25 cellular contexts compared by ENCODE assay signal in the genomic region with DNA sequence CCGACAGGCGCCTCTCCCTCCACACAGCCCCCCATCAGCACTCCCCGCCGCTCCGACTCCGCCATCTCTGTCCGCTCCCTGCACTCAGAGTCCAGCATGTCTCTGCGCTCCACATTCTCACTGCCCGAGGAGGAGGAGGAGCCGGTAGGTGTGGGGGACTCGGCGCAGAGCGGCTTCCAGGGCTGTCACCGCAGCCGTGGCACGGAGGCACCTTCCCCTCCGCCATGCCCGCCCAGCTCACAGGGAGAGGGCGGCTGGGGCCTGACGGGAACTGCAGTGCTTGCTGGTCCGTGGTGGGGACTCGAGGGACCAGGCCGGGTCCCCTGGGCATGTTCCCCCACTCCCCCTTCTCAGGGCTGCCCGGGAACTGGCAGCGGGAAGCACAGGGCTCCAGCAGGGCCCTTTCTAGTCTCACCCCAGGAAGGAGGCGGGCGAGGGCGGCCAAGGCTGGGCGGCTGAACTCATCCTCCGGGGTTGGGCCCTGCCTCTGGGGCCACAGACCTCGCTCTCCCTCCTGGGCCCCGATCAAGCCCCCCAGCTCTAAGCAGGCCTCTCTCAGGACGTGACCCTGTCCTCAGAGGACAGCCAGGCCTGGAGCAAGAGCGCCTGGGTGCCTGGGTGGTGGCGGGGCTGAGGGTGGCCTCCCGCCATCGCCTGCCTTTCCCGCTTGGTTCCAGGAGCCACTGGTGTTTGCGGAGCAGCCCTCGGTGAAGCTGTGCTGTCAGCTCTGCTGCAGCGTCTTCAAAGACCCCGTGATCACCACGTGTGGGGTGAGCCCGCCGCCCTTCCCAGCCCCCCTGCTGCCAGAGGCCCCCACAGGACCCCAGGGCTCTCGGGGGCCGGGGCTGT. TPM values are rescaled to one million over a fixed set of nuclear protein-coding genes. Genes with fewer than 3 reads are reported as not detected.
DNase-seq lines count a peak whose midpoint lies in the region; ATAC-seq and TF ChIP-seq lines count a peak whose summit lies in the region.
"Had no signal": no experiment of that assay in that cellular context is flagged by ENCODE, and none has a peak within 500 bp of the region (broad histone marks: within the 10 kb centered on the region; RNA-seq: fewer than 3 reads in every experiment).

No MANE protein-coding gene starts in this region.

- H3K79me2 ChIP-seq in mammary epithelial cell (ENCODE audit: insufficient read depth, low read length): peaks cover 27% of the 10 kb centered on the region

- H4K20me1 ChIP-seq in mammary epithelial cell (ENCODE audit: insufficient read depth, low read length): no peaks in the 10 kb centered on the region

- in situ Hi-C loops in mammary epithelial cell (cut with MboI; ENCODE audit: low sequenced_read_pairs in 2 of 2): loop anchor here in 1 of 2 donors (25.0 kb wide), 1 partner anchor 334 kb away; a partner anchor contains a TSS

- H3K4me1 ChIP-seq in HUES6 (ENCODE audit: control insufficient read depth, insufficient read depth, low read length): no peaks in the 10 kb centered on the region
- H3K4me1 ChIP-seq in mammary epithelial cell (ENCODE audit: insufficient read depth, low read length): peaks cover 21% of the 10 kb centered on the region
- peaks cover 5% of the 10 kb centered on the region for H3K4me1 ChIP-seq in lower lobe of right lung
- H3K4me1 ChIP-seq in thoracic aorta (ENCODE audit: control insufficient read depth in 1 of 2, low read depth in 2 of 2): no peaks in the 10 kb centered on the region
- H3K4me1 ChIP-seq: pancreas had no signal

- dilution Hi-C loops in mammary epithelial cell (cut with HindIII; ENCODE audit: low sequenced_read_pairs): no loop called here

- ATAC-seq in lower lobe of right lung (peak in 1 of 2 donors; percentile 4), thoracic aorta (ENCODE audit: insufficient number of reproducible peaks, low FRiP score, low read depth) (no peak), HG03025 (IDR thresholded peaks at IDR 0.05; ENCODE audit: low FRiP score, unreplicated experiment) (no peak), GM18873 (IDR thresholded peaks at IDR 0.05; ENCODE audit: low FRiP score, unreplicated experiment) (no peak), HG03135 (IDR thresholded peaks at IDR 0.05; ENCODE audit: unreplicated experiment) (no peak)
- ATAC-seq: activated T-helper 17 cell treated with anti-CD3 and anti-CD28 coated beads, Interleukin-2, amount 50 U/mL, for 72 hours; HCT116; left ventricle myocardium superior; mucosa of descending colon had no signal

- no TSS peak for BruUV-seq in mammary epithelial cell (replicated peaks; lab: Mats Ljungman, UMichigan)

- CTCF ChIA-PET in mammary epithelial cell (lab: Charles Lee; ENCODE audit: low non-redundant PET): no interaction called here

- no peak for TF ChIP-seq CTCF in mammary epithelial cell (conservative IDR thresholded peaks at IDR 0.05 in 1 of 2, IDR thresholded peaks at IDR 0.05 in 1 of 2; ENCODE audit: extremely low read depth in 1 of 2, insufficient read depth in 1 of 2, low read depth in 1 of 2, low read length in 2 of 2)
- no peak for TF ChIP-seq CTCF in lower lobe of right lung (IDR thresholded peaks at IDR 0.05)
- no peak for TF ChIP-seq CTCF in thoracic aorta (IDR thresholded peaks at IDR 0.05)

- WGBS in mammary epithelial cell (ENCODE audit: low coverage, missing lambda C conversion rate): 36% methylated on average over 14 of the region's 47 CpGs

- peak overlapping the region; percentile 7 for H3K9ac ChIP-seq in HUES6 (ENCODE audit: low read length)
- no peak overlapping the region for H3K9ac ChIP-seq in mammary epithelial cell (ENCODE audit: insufficient read depth, low read length)

- intact Hi-C loops in mammary epithelial cell (cut with micrococcal nuclease) (no loop called here), lower lobe of right lung (cut with DNase I) (no loop called here)

- H3K4me3 Mint-ChIP-seq in activated T-cell treated with anti-CD3 and anti-CD28 coated beads, Interleukin-2, amount 50 U/mL, for 24 hours: no peak overlapping the region
- H3K4me3 Mint-ChIP-seq: activated B cell treated with CpG ODN at 0.5 μM for 24 hours; activated naive CD8-positive, alpha-beta T cell; activated T-helper 17 cell treated with anti-CD3 and anti-CD28 coated beads, Interleukin-2, amount 50 U/mL, for 72 hours; CD4-positive, CD25-positive, alpha-beta regulatory T cell; central memory CD8-positive, alpha-beta T cell; IgD-negative memory B cell; nephron had no signal

- peaks cover 66% of the 10 kb centered on the region for H3K36me3 Mint-ChIP-seq in activated T-cell treated with anti-CD3 and anti-CD28 coated beads, Interleukin-2, amount 50 U/mL, for 24 hours (ENCODE audit: low read depth)
- H3K36me3 Mint-ChIP-seq: activated naive CD8-positive, alpha-beta T cell had no signal

- no peak overlapping the region for H3K4me3 ChIP-seq in HUES6 (ENCODE audit: low read depth, low read length)
- no peak overlapping the region for H3K4me3 ChIP-seq in mammary epithelial cell (replicated peaks in 1 of 3; ENCODE audit: insufficient read depth in 1 of 3, low read depth in 2 of 3, low read length in 3 of 3)
- H3K4me3 ChIP-seq in lower lobe of right lung: peak overlapping the region; percentile 55
- H3K4me3 ChIP-seq in thoracic aorta: peak overlapping the region; percentile 26
- H3K4me3 ChIP-seq: mucosa of descending colon, pancreas had no signal

- H3K4me2 ChIP-seq in mammary epithelial cell (ENCODE audit: insufficient read depth, low read depth, low read length): peak overlapping the region; percentile 49

- H3K9me3 Mint-ChIP-seq in activated T-cell treated with anti-CD3 and anti-CD28 coated beads, Interleukin-2, amount 50 U/mL, for 24 hours: no peaks in the 10 kb centered on the region
- H3K9me3 Mint-ChIP-seq: activated B cell treated with CpG ODN at 0.5 μM for 24 hours; activated T-helper 17 cell treated with anti-CD3 and anti-CD28 coated beads, Interleukin-2, amount 50 U/mL, for 72 hours; CD4-positive, CD25-positive, alpha-beta regulatory T cell; central memory CD8-positive, alpha-beta T cell; IgD-negative memory B cell; nephron had no signal

- H3K27ac ChIP-seq in HUES6 (ENCODE audit: low read depth, low read length): 0 out of 2 replicates have a peak overlapping the region, but pooled peaks have one; percentile 47
- H3K27ac ChIP-seq in mammary epithelial cell (ENCODE audit: insufficient read depth, low read depth, low read length): no peak overlapping the region
- peak overlapping the region; percentile 81 for H3K27ac ChIP-seq in lower lobe of right lung
- H3K27ac ChIP-seq in thoracic aorta: no peak overlapping the region

- H2AFZ ChIP-seq in mammary epithelial cell (ENCODE audit: low read depth, low read length): no peak overlapping the region

- H3K4me1 Mint-ChIP-seq in activated T-cell treated with anti-CD3 and anti-CD28 coated beads, Interleukin-2, amount 50 U/mL, for 24 hours (ENCODE audit: low read depth): no peaks in the 10 kb centered on the region
- H3K4me1 Mint-ChIP-seq: activated B cell treated with CpG ODN at 0.5 μM for 24 hours; activated T-helper 17 cell treated with anti-CD3 and anti-CD28 coated beads, Interleukin-2, amount 50 U/mL, for 72 hours; IgD-negative memory B cell; nephron had no signal

- no peaks in the 10 kb centered on the region for H3K9me3 ChIP-seq in HUES6 (ENCODE audit: control insufficient read depth, insufficient read depth, low read depth, low read length)
- H3K9me3 ChIP-seq in mammary epithelial cell (replicated peaks; ENCODE audit: insufficient read depth, low read length): no peaks in the 10 kb centered on the region
- no peaks in the 10 kb centered on the region for H3K9me3 ChIP-seq in lower lobe of right lung
- H3K9me3 ChIP-seq in thoracic aorta: no peaks in the 10 kb centered on the region
- H3K9me3 ChIP-seq: mucosa of descending colon, pancreas had no signal

- H3K27me3 Mint-ChIP-seq in activated T-cell treated with anti-CD3 and anti-CD28 coated beads, Interleukin-2, amount 50 U/mL, for 24 hours: no peaks in the 10 kb centered on the region
- H3K27me3 Mint-ChIP-seq: activated B cell treated with CpG ODN at 0.5 μM for 24 hours; activated naive CD8-positive, alpha-beta T cell; activated T-helper 17 cell treated with anti-CD3 and anti-CD28 coated beads, Interleukin-2, amount 50 U/mL, for 72 hours; CD4-positive, CD25-positive, alpha-beta regulatory T cell; central memory CD8-positive, alpha-beta T cell; IgD-negative memory B cell had no signal

- H3K27me3 ChIP-seq in HUES6 (ENCODE audit: control insufficient read depth, insufficient read depth, low read length) (no peaks in the 10 kb centered on the region), mammary epithelial cell (ENCODE audit: insufficient read depth, low read length) (no peaks in the 10 kb centered on the region), lower lobe of right lung (ENCODE audit: low read depth) (no peaks in the 10 kb centered on the region), thoracic aorta (replicated peaks; ENCODE audit: insufficient read depth) (no peaks in the 10 kb centered on the region)
- H3K27me3 ChIP-seq: pancreas had no signal

- no peak overlapping the region for H3K27ac Mint-ChIP-seq in activated T-cell treated with anti-CD3 and anti-CD28 coated beads, Interleukin-2, amount 50 U/mL, for 24 hours
- H3K27ac Mint-ChIP-seq: activated B cell treated with CpG ODN at 0.5 μM for 24 hours; activated naive CD8-positive, alpha-beta T cell; activated T-helper 17 cell treated with anti-CD3 and anti-CD28 coated beads, Interleukin-2, amount 50 U/mL, for 72 hours; CD4-positive, CD25-positive, alpha-beta regulatory T cell; IgD-negative memory B cell; nephron had no signal

- DNase-seq in mammary epithelial cell: no peak
- no peak for DNase-seq in lower lobe of right lung
- DNase-seq in thoracic aorta (ENCODE audit: low spot score): no peak
- DNase-seq in activated T-cell treated with anti-CD3 and anti-CD28 coated beads, Interleukin-2, amount 50 U/mL, for 24 hours: no peak
- DNase-seq: activated B cell treated with CpG ODN at 0.5 μM for 24 hours; CD4-positive, CD25-positive, alpha-beta regulatory T cell; foreskin fibroblast; hippocampal formation; left ventricle myocardium superior; mucosa of descending colon; NCI-H2081; NCI-H226; NCI-H82; pancreas; stimulated activated CD4-positive, alpha-beta T cell treated with anti-CD3 and anti-CD28 coated beads, Interleukin-1b, Interleukin-23, amount 100 ng/mL, for 48 hours had no signal

- H3K36me3 ChIP-seq in HUES6 (ENCODE audit: control insufficient read depth, insufficient read depth, low read length) (peaks cover 83% of the 10 kb centered on the region), mammary epithelial cell (ENCODE audit: insufficient read depth, low read length) (peaks cover 7% of the 10 kb centered on the region), lower lobe of right lung (peaks cover 90% of the 10 kb centered on the region), thoracic aorta (peaks cover 42% of the 10 kb centered on the region)

RNA-seq across cellular contexts. Expression of a gene that starts 15.2 kb away (rescaled TPM):
- total RNA-seq in mammary epithelial cell: 100 to 1,000 TPM in 1 of 2 donors, 10 to 100 TPM in 1; 47.5 to 110 TPM
- 65.7 TPM for polyA plus RNA-seq in mammary epithelial cell
- polyA minus RNA-seq in mammary epithelial cell: 54.6 TPM
- total RNA-seq in lower lobe of right lung: 61.9 TPM
- 10 to 100 TPM; 34.1 to 54.8 TPM for total RNA-seq in thoracic aorta

RNA-seq across cellular contexts. Expression of a gene that starts 22.4 kb away (rescaled TPM):
- 1 to 10 TPM in 1 of 2 donors, under 1 TPM in 1; 0.33 to 1.0 TPM for total RNA-seq in mammary epithelial cell
- polyA plus RNA-seq in mammary epithelial cell: 0.80 TPM
- polyA minus RNA-seq in mammary epithelial cell: 0.21 TPM
- total RNA-seq in lower lobe of right lung: 0.80 TPM
- not detected for total RNA-seq in thoracic aorta
- total RNA-seq: activated B cell treated with CpG ODN at 0.5 μM for 24 hours; CD4-positive, CD25-positive, alpha-beta regulatory T cell had no signal

RNA-seq across cellular contexts. Expression of a gene that starts 25.6 kb away (rescaled TPM):
- 1 to 10 TPM in 1 of 2 donors, under 1 TPM in 1; 0.83 to 1.4 TPM for total RNA-seq in mammary epithelial cell
- polyA plus RNA-seq in mammary epithelial cell: 0.09 TPM
- not detected for polyA minus RNA-seq in mammary epithelial cell
- 0.09 TPM for total RNA-seq in lower lobe of right lung
- total RNA-seq in thoracic aorta: not detected
- total RNA-seq: activated B cell treated with CpG ODN at 0.5 μM for 24 hours; CD4-positive, CD25-positive, alpha-beta regulatory T cell had no signal
- polyA plus RNA-seq: CD4-positive, CD25-positive, alpha-beta regulatory T cell; IgD-negative memory B cell had no signal

RNA-seq across cellular contexts. Expression of a gene that starts 34.4 kb away (rescaled TPM):
- total RNA-seq in mammary epithelial cell: 10 to 100 TPM; 39.0 to 55.8 TPM
- polyA plus RNA-seq in mammary epithelial cell: 68.1 TPM
- 45.8 TPM for polyA minus RNA-seq in mammary epithelial cell
- total RNA-seq in lower lobe of right lung: 26.6 TPM
- total RNA-seq in thoracic aorta: 10 to 100 TPM; 13.7 to 47.7 TPM

RNA-seq across cellular contexts. Expression of a gene that starts 35.1 kb away (rescaled TPM):
- total RNA-seq in mammary epithelial cell: 100 to 1,000 TPM; 119 to 133 TPM
- 28.4 TPM for polyA plus RNA-seq in mammary epithelial cell
- 17.7 TPM for polyA minus RNA-seq in mammary epithelial cell
- 81.6 TPM for total RNA-seq in lower lobe of right lung
- 1,000 to 10,000 TPM in 1 of 2 donors, 100 to 1,000 TPM in 1; 838 to 1,071 TPM for total RNA-seq in thoracic aorta

Comparison
In these comparisons a context has a peak if more than half of its experiments do, and no peak if none do; other contexts are left out.
1. H3K27ac ChIP-seq: peak in HUES6 (single experiment) and lower lobe of right lung (single experiment); none in mammary epithelial cell (single experiment) and thoracic aorta (0 of 2).
2. H3K4me3 ChIP-seq: peak in lower lobe of right lung (single experiment) and thoracic aorta (single experiment); none in HUES6 (single experiment) and mammary epithelial cell (0 of 3).